In the genomic region with DNA sequence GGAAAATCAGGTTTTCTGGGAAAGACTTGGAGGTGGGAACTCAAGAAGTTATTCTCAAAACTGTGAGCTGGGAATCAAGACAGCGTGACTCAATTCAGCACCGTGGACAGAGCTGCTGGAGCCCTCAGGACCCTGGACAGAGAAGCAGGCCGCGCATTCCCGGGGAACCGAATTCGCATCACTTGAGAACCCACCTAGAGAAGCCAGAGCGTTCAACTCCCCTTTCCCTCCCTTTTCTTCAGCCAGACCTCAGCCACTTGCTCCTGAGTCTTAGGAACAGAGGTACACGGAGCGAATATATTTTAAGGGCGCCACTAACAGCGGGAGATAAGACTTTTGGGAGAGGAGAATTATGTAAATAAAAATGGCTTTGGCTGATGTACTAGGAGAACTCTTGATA, we compare ENCODE assay signal across 9 cellular contexts. TPM values are rescaled to one million over a fixed set of nuclear protein-coding genes. Genes with fewer than 3 reads are reported as not detected.
A peak's percentile ranks its signal among the peaks of the same experiment; 100 is the strongest.
DNase-seq lines count a peak whose midpoint lies in the region; ATAC-seq and TF ChIP-seq lines count a peak whose summit lies in the region.
"Had no signal": no experiment of that assay in that cellular context is flagged by ENCODE, and none has a peak within 500 bp of the region (broad histone marks: within the 10 kb centered on the region; RNA-seq: fewer than 3 reads in every experiment).

No MANE protein-coding gene starts in this region.

- H3K27ac ChIP-seq in hepatocyte = no peak overlapping the region
- H3K27ac ChIP-seq: ascending aorta had no signal

- no peak overlapping the region for H2AFZ ChIP-seq in hepatocyte

- no peaks in the 10 kb centered on the region for H3K79me2 ChIP-seq in hepatocyte

- no peak overlapping the region for H3K27ac Mint-ChIP-seq in T-helper 17 cell

- no peaks in the 10 kb centered on the region for H4K20me1 ChIP-seq in hepatocyte (ENCODE audit: insufficient read depth, poor library complexity, severe bottlenecking)

- H3K27me3 ChIP-seq in HAP-1 (ENCODE audit: low read depth) (peaks cover 18% of the 10 kb centered on the region), hepatocyte (peaks cover 48% of the 10 kb centered on the region)

- H3K4me3 ChIP-seq in HAP-1 (no peak overlapping the region), hepatocyte (no peak overlapping the region)
- H3K4me3 ChIP-seq: ascending aorta had no signal

- no peaks in the 10 kb centered on the region for H3K9me2 ChIP-seq in hepatocyte (replicated peaks; ENCODE audit: insufficient read depth)

- peaks cover 21% of the 10 kb centered on the region for H3K4me1 ChIP-seq in HAP-1
- H3K4me1 ChIP-seq in hepatocyte (ENCODE audit: insufficient read depth) = no peaks in the 10 kb centered on the region
- H3K4me1 ChIP-seq: ascending aorta had no signal

- peaks cover 19% of the 10 kb centered on the region for H3K4me1 Mint-ChIP-seq in T-helper 17 cell

- ATAC-seq in T-helper 17 cell (peak; percentile 93), sciatic nerve (peak; percentile 93), GM21381 (IDR thresholded peaks at IDR 0.05; ENCODE audit: unreplicated experiment) (no peak), HG03460 (IDR thresholded peaks at IDR 0.05; ENCODE audit: unreplicated experiment) (no peak)

- DNase-seq in HAP-1 (ENCODE audit: low spot score in 2 of 2) (peak; percentile 51 to 85), T-helper 17 cell (peak; percentile 59 to 78 (median 67)), amniotic epithelial cell (ENCODE audit: low read depth) (peak; percentile 62), hepatocyte (ENCODE audit: low spot score) (peak; percentile 91), sciatic nerve (ENCODE audit: low spot score) (peak; percentile 84), NCI-H1436 (lab: John Stamatoyannopoulos, UW) (no peak)

- no peaks in the 10 kb centered on the region for H3K9me3 ChIP-seq in HAP-1
- no peaks in the 10 kb centered on the region for H3K9me3 ChIP-seq in T-helper 17 cell (ENCODE audit: control insufficient read depth, low read length, poor library complexity, severe bottlenecking)
- H3K9me3 ChIP-seq in hepatocyte (ENCODE audit: low read depth) = no peaks in the 10 kb centered on the region
- H3K9me3 ChIP-seq: ascending aorta had no signal

- WGBS in hepatocyte (ENCODE audit: low lambda C conversion rate, missing lambda C conversion rate) = 0% methylated on average over 12 of the region's 12 CpGs

- in situ Hi-C loops in HAP-1 (cut with MboI; ENCODE audit: low sequenced_read_pairs) = no loop called here

- peaks cover 61% of the 10 kb centered on the region for H3K27me3 Mint-ChIP-seq in T-helper 17 cell

- H3K36me3 Mint-ChIP-seq in T-helper 17 cell (ENCODE audit: low read depth) = peaks cover 3% of the 10 kb centered on the region

- peak overlapping the region; percentile 51 for H3K4me3 Mint-ChIP-seq in T-helper 17 cell

- no peak for TF ChIP-seq CTCF in hepatocyte (IDR thresholded peaks at IDR 0.05; ENCODE audit: poor library complexity)

- 0 out of 2 replicates have a peak, but pooled peaks cover 5% of the 10 kb centered on the region for H3K36me3 ChIP-seq in HAP-1 (replicated peaks)
- H3K36me3 ChIP-seq in hepatocyte (replicated peaks; ENCODE audit: insufficient read depth, low read depth) = no peaks in the 10 kb centered on the region
- H3K36me3 ChIP-seq: ascending aorta had no signal

- intact Hi-C loops in sciatic nerve (cut with DNase I) = no loop called here

- H3K4me2 ChIP-seq in hepatocyte = no peak overlapping the region

RNA-seq across cellular contexts. Expression of gene LIN28A, which starts 2.0 kb away (rescaled TPM):
- total RNA-seq in T-helper 17 cell = not detected
- 0.43 and 0.64 TPM in 2 replicates for total RNA-seq in hepatocyte
- 0.13 and 0.23 TPM in 2 replicates for polyA plus RNA-seq in hepatocyte
- not detected for total RNA-seq in sciatic nerve
- total RNA-seq: ascending aorta had no signal

RNA-seq across cellular contexts. Expression of gene DHDDS, which starts 23.5 kb away (rescaled TPM):
- total RNA-seq in T-helper 17 cell (10 to 100 TPM; 32.4 to 38.8 TPM), hepatocyte (34.2 and 42.9 TPM in 2 replicates), sciatic nerve (42.2 TPM)
- 44.9 and 53.9 TPM in 2 replicates for polyA plus RNA-seq in hepatocyte

RNA-seq across cellular contexts. Expression of gene ZNF683, which starts 36.1 kb away (rescaled TPM):
- not detected for total RNA-seq in T-helper 17 cell
- not detected in 2 replicates for total RNA-seq in hepatocyte
- not detected in 2 replicates for polyA plus RNA-seq in hepatocyte
- 0.31 TPM for total RNA-seq in sciatic nerve
- total RNA-seq: ascending aorta had no signal

RNA-seq across cellular contexts. Expression of gene CRYBG2, which starts 54.7 kb away (rescaled TPM):
- total RNA-seq in T-helper 17 cell (1 to 10 TPM; 1.2 to 2.9 TPM), hepatocyte (7.1 and 15.6 TPM in 2 replicates), sciatic nerve (not detected)
- 20.1 and 21.6 TPM in 2 replicates for polyA plus RNA-seq in hepatocyte
- total RNA-seq: ascending aorta had no signal

Comparison
In these comparisons a context has a peak if more than half of its experiments do, and no peak if none do; other contexts are left out.
1. ATAC-seq: peak in T-helper 17 cell (single experiment) and sciatic nerve (single experiment); none in GM21381 (single experiment) and HG03460 (single experiment).